In the genomic region with DNA sequence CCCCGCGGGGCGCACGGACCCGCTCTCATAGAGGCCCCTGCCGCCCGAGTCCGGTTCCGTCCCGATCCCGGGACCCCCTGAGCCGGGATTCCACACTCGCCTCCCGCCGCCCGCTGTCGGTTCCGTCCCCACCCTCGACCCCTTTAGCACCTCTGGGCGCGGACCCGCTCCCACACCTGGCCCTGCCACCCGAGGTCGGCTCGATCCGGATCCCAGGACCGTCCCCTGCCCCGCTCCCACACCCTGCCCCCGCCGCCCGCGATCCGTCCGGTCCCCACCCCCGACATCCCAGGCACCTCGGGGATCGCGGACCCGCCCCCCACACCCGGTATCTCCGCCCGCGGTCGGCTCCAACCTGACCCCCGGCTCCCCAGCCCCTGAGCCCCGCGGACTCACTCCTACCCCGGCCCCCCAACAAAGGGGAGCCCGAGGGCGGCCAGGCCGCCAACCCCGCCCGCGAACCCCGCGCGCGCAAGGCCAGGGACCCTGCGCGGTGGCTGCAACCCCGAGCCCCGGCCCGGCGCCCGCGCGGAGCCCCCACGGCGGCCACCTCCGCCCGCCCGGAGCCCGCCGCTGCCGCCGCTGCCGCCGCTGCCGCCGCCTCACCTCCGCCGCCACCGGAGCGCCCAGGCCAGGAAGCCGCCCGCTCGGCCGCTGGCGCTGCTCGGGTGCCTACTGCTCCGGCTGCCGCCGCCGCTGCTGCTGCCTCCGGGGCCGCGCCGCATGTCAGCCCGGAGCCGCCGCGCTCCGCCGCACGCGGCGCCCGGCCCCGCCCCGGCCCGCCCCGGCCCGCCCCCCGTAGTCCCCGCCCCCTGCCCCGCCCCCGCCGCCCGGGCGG, we compare ENCODE assay signal across 8 cellular contexts. TPM values are rescaled to one million over a fixed set of nuclear protein-coding genes. Genes with fewer than 3 reads are reported as not detected.
DNase-seq lines count a peak whose midpoint lies in the region; ATAC-seq, FAIRE-seq and TF ChIP-seq lines count a peak whose summit lies in the region.
"Not testable (repeated sequence)": the region's sequence is repeated elsewhere in the genome, so short reads cannot be mapped to it uniquely, and the experiment has no call there.

Gene SIK1 (minus strand): TSS at position 728 of the 838 bp plus-strand sequence. CDS start 953 bp downstream, outside the sequence.

- not testable (repeated sequence) for H3K27me3 Mint-ChIP-seq in T-helper 17 cell

- not testable (repeated sequence) for H3K9ac ChIP-seq in mammary epithelial cell (ENCODE audit: insufficient read depth, low read length)

- H3K36me3 ChIP-seq in mammary epithelial cell (ENCODE audit: insufficient read depth, low read length); pancreas; upper lobe of right lung: not testable (repeated sequence)

- in situ Hi-C loops in mammary epithelial cell (cut with MboI; ENCODE audit: low sequenced_read_pairs in 2 of 2) = not testable (repeated sequence)

- not testable (repeated sequence) for BruUV-seq in mammary epithelial cell (replicated peaks; lab: Mats Ljungman, UMichigan)

- not testable (repeated sequence) for TF ChIP-seq CTCF in mammary epithelial cell (conservative IDR thresholded peaks at IDR 0.05 in 1 of 2, IDR thresholded peaks at IDR 0.05 in 1 of 2; ENCODE audit: extremely low read depth in 1 of 2, insufficient read depth in 1 of 2, low read depth in 1 of 2, low read length in 2 of 2); pancreas (IDR thresholded peaks at IDR 0.05); upper lobe of right lung (IDR thresholded peaks at IDR 0.05)

- H4K20me1 ChIP-seq in mammary epithelial cell (ENCODE audit: insufficient read depth, low read length) = not testable (repeated sequence)

- H3K4me1 ChIP-seq in mammary epithelial cell (ENCODE audit: insufficient read depth, low read length); pancreas; upper lobe of right lung: not testable (repeated sequence)

- CTCF ChIA-PET in mammary epithelial cell (lab: Charles Lee; ENCODE audit: low non-redundant PET) = not testable (repeated sequence)

- not testable (repeated sequence) for H3K27ac Mint-ChIP-seq in T-helper 17 cell

- H2AFZ ChIP-seq in mammary epithelial cell (ENCODE audit: low read depth, low read length) = not testable (repeated sequence)

- H3K4me3 Mint-ChIP-seq in T-helper 17 cell = not testable (repeated sequence)

- intact Hi-C loops in mammary epithelial cell (cut with micrococcal nuclease); pancreas (cut with DNase I); upper lobe of right lung (cut with DNase I): not testable (repeated sequence)

- not testable (repeated sequence) for H3K36me3 Mint-ChIP-seq in T-helper 17 cell (ENCODE audit: low read depth)

- ATAC-seq in GM18520 (IDR thresholded peaks at IDR 0.05; ENCODE audit: unreplicated experiment) (peak; percentile 20), GM21717 (IDR thresholded peaks at IDR 0.05; ENCODE audit: unreplicated experiment) (peak; percentile 40), HG03159 (IDR thresholded peaks at IDR 0.05; ENCODE audit: unreplicated experiment) (peak; percentile 40), T-helper 17 cell (peak; percentile 8), left lobe of liver (peak; percentile 6), pancreas (peak in 3 of 4 donors; percentile 2 to 7 (median 4))
- ATAC-seq in upper lobe of right lung = not testable (repeated sequence)

- dilution Hi-C loops in mammary epithelial cell (cut with HindIII; ENCODE audit: low sequenced_read_pairs) = not testable (repeated sequence)

- H3K79me2 ChIP-seq in mammary epithelial cell (ENCODE audit: insufficient read depth, low read length) = not testable (repeated sequence)

- H3K4me1 Mint-ChIP-seq in T-helper 17 cell = not testable (repeated sequence)

- H3K9me3 ChIP-seq in T-helper 17 cell (ENCODE audit: control insufficient read depth, low read length, poor library complexity, severe bottlenecking); mammary epithelial cell (replicated peaks; ENCODE audit: insufficient read depth, low read length); pancreas; upper lobe of right lung: not testable (repeated sequence)

- DNase-seq in T-helper 17 cell; mammary epithelial cell; left lobe of liver (ENCODE audit: low spot score); upper lobe of right lung: not testable (repeated sequence)
- peak in 1 of 6 donors; percentile 22 for DNase-seq in pancreas

- H3K4me2 ChIP-seq in mammary epithelial cell (ENCODE audit: insufficient read depth, low read depth, low read length) = not testable (repeated sequence)

- H3K27ac ChIP-seq in mammary epithelial cell (ENCODE audit: insufficient read depth, low read depth, low read length); pancreas; upper lobe of right lung: not testable (repeated sequence)

- not testable (repeated sequence) for H3K4me3 ChIP-seq in mammary epithelial cell (replicated peaks in 1 of 3; ENCODE audit: insufficient read depth in 1 of 3, low read depth in 2 of 3, low read length in 3 of 3); pancreas; upper lobe of right lung

- H3K27me3 ChIP-seq in mammary epithelial cell (ENCODE audit: insufficient read depth, low read length); pancreas; upper lobe of right lung: not testable (repeated sequence)

- FAIRE-seq in pancreas (lab: Jason Lieb, UNC) = not testable (repeated sequence)

- no CpG with 5 or more reads among the region's 120 CpGs for WGBS in mammary epithelial cell (ENCODE audit: low coverage, missing lambda C conversion rate)
- 1% methylated on average over 17 of the region's 120 CpGs; no CpG with 5 or more reads in 1 of the 2 donors for WGBS in pancreas, 2 donors

RNA-seq across cellular contexts. Expression of gene SIK1, which starts in this region (rescaled TPM):
- total RNA-seq in T-helper 17 cell = 100 to 1,000 TPM; 229 to 266 TPM
- total RNA-seq in mammary epithelial cell = 10 to 100 TPM; 44.9 to 74.2 TPM
- 2.5 TPM for polyA plus RNA-seq in mammary epithelial cell
- polyA minus RNA-seq in mammary epithelial cell = 22.2 TPM
- total RNA-seq in left lobe of liver = 6.3 TPM
- total RNA-seq in pancreas = 100 to 1,000 TPM in 1 of 6 donors, 10 to 100 TPM in 2, 1 to 10 TPM in 3; 3.3 to 187 (median 9.2) TPM
- polyA plus RNA-seq in pancreas = 10 to 100 TPM in 1 of 2 donors, 1 to 10 TPM in 1; 9.7 to 48.6 TPM
- 55.2 TPM for total RNA-seq in upper lobe of right lung
